In genomic region chr16:20741555-20742285, GRCh38 we compare ENCODE assay signal across 8 cellular contexts. TPM values are rescaled to one million over a fixed set of nuclear protein-coding genes. Genes with fewer than 3 reads are reported as not detected.
DNase-seq lines count a peak whose midpoint lies in the region; ATAC-seq lines count a peak whose summit lies in the region.

A gene with protein sequence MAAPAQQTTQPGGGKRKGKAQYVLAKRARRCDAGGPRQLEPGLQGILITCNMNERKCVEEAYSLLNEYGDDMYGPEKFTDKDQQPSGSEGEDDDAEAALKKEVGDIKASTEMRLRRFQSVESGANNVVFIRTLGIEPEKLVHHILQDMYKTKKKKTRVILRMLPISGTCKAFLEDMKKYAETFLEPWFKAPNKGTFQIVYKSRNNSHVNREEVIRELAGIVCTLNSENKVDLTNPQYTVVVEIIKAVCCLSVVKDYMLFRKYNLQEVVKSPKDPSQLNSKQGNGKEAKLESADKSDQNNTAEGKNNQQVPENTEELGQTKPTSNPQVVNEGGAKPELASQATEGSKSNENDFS (minus strand): TSS chr16:20741818. CDS start chr16:20741739, 79 bp downstream.

- peak within 1 kb of the TSS; percentile 95 for H3K27ac Mint-ChIP-seq in activated T-helper 1 cell treated with anti-CD3 and anti-CD28 coated beads, Interleukin-12 subunit alpha, Interleukin-12 subunit beta, Interleukin-2, Interleukin-4 antibody, amounts not matched to agents 30 ng/mL and 10 ng/mL and 1 ng/mL, durations not matched to agents 14 hours and 24 hours and 36 hours
- peak within 1 kb of the TSS; percentile 90 to 99 (median 98) for H3K27ac Mint-ChIP-seq in naive thymus-derived CD4-positive, alpha-beta T cell
- peak within 1 kb of the TSS; percentile 93 for H3K27ac Mint-ChIP-seq in stimulated activated memory B cell treated with anti-CD40 and anti-IgM and Interleukin-4, amounts not matched to agents 10 μg/mL and 1 μg/mL and 100 μg/mL, for 72 hours

- POLR2A ChIA-PET in naive thymus-derived CD4-positive, alpha-beta T cell (lab: Charles Lee), result interaction anchor here (1.0 to 2.4 kb wide), 5 partner anchors 9 to 65 kb away, joined by 3 to 19 read pairs (median 8); partner anchors contain the start of gene ACSM3

- peak within 1 kb of the TSS; percentile 90 for H3K27ac ChIP-seq in GM23248
- peak within 1 kb of the TSS; percentile 93 for H3K27ac ChIP-seq in naive thymus-derived CD4-positive, alpha-beta T cell (ENCODE audit: low read depth, low read length)

- H3K4me1 ChIP-seq in GM23248 (ENCODE audit: insufficient read depth), result peaks cover 8% of the 10 kb centered on the region; the same call in 1 of the 2 replicates
- peaks cover 12 to 25% of the 10 kb centered on the region in 2 donors for H3K4me1 ChIP-seq in naive thymus-derived CD4-positive, alpha-beta T cell (ENCODE audit: control insufficient read depth in 2 of 2, insufficient read depth in 2 of 2, low read length in 2 of 2)

- no peaks in the 10 kb centered on the region for H3K9me3 ChIP-seq in GM23248 (ENCODE audit: low read depth)
- H3K9me3 ChIP-seq in naive thymus-derived CD4-positive, alpha-beta T cell (ENCODE audit: control insufficient read depth in 2 of 3, low read length in 3 of 3), result no peaks in the 10 kb centered on the region

- peak within 1 kb of the TSS; percentile 93 for H3K9ac ChIP-seq in GM23248

- intact Hi-C loops in activated T-helper 1 cell treated with anti-CD3 and anti-CD28 coated beads, Interleukin-12 subunit alpha, Interleukin-12 subunit beta, Interleukin-2, Interleukin-4 antibody, amounts not matched to agents 30 ng/mL and 10 ng/mL and 1 ng/mL, durations not matched to agents 14 hours and 24 hours and 36 hours (cut with micrococcal nuclease), result loop anchor here (1.0 kb wide), 7 partner anchors 22 to 1219 kb away; partner anchors contain the start of genes DCUN1D3, ERI2, GDE1 and LDAF1
- intact Hi-C loops in naive thymus-derived CD4-positive, alpha-beta T cell (cut with micrococcal nuclease), result loop anchor here (1.0 to 5.0 kb wide), 14 partner anchors 22 to 1556 kb away; partner anchors contain the start of genes CCP110 (in 2 of the 2), DCUN1D3 (in 2 of the 2), ERI2 (in 2 of the 2) and LYRM1 (in 2 of the 2)

- no peaks in the 10 kb centered on the region for H3K27me3 Mint-ChIP-seq in activated T-helper 1 cell treated with anti-CD3 and anti-CD28 coated beads, Interleukin-12 subunit alpha, Interleukin-12 subunit beta, Interleukin-2, Interleukin-4 antibody, amounts not matched to agents 30 ng/mL and 10 ng/mL and 1 ng/mL, durations not matched to agents 14 hours and 24 hours and 36 hours (ENCODE audit: insufficient read depth)
- peaks cover 0 to 2% (median 0%) of the 10 kb centered on the region in 5 donors for H3K27me3 Mint-ChIP-seq in naive thymus-derived CD4-positive, alpha-beta T cell
- H3K27me3 Mint-ChIP-seq in stimulated activated memory B cell treated with anti-CD40 and anti-IgM and Interleukin-4, amounts not matched to agents 10 μg/mL and 1 μg/mL and 100 μg/mL, for 72 hours, result no peaks in the 10 kb centered on the region

- CTCF ChIA-PET in naive thymus-derived CD4-positive, alpha-beta T cell (lab: Charles Lee), result interaction anchor here (0.6 to 0.7 kb wide), 2 partner anchors 22 to 1816 kb away, joined by 3 to 4 read pairs; partner anchors contain the start of genes ACSM3 and SMG1

- no peaks in the 10 kb centered on the region for H3K9me2 ChIP-seq in GM23248 (ENCODE audit: insufficient read depth)

- H2AFZ ChIP-seq in GM23248, result peak within 1 kb of the TSS; percentile 96

- peaks cover 11% of the 10 kb centered on the region for H3K4me1 Mint-ChIP-seq in activated T-helper 1 cell treated with anti-CD3 and anti-CD28 coated beads, Interleukin-12 subunit alpha, Interleukin-12 subunit beta, Interleukin-2, Interleukin-4 antibody, amounts not matched to agents 30 ng/mL and 10 ng/mL and 1 ng/mL, durations not matched to agents 14 hours and 24 hours and 36 hours (ENCODE audit: low read depth)
- peaks cover 10 to 35% (median 26%) of the 10 kb centered on the region in 7 donors for H3K4me1 Mint-ChIP-seq in naive thymus-derived CD4-positive, alpha-beta T cell
- H3K4me1 Mint-ChIP-seq in stimulated activated memory B cell treated with anti-CD40 and anti-IgM and Interleukin-4, amounts not matched to agents 10 μg/mL and 1 μg/mL and 100 μg/mL, for 72 hours, result peaks cover 29% of the 10 kb centered on the region

- H4K20me1 ChIP-seq in GM23248 (ENCODE audit: insufficient read depth), result 0 out of 2 replicates have a peak, but pooled peaks cover 5% of the 10 kb centered on the region

- peak within 1 kb of the TSS; percentile 100 for H3K4me2 ChIP-seq in GM23248 (ENCODE audit: unreplicated experiment)

- peak within 1 kb of the TSS; percentile 97 for H3K4me3 Mint-ChIP-seq in activated T-helper 1 cell treated with anti-CD3 and anti-CD28 coated beads, Interleukin-12 subunit alpha, Interleukin-12 subunit beta, Interleukin-2, Interleukin-4 antibody, amounts not matched to agents 30 ng/mL and 10 ng/mL and 1 ng/mL, durations not matched to agents 14 hours and 24 hours and 36 hours
- H3K4me3 Mint-ChIP-seq in naive thymus-derived CD4-positive, alpha-beta T cell, result peak within 1 kb of the TSS; percentile 93 to 98 (median 96)
- peak within 1 kb of the TSS; percentile 96 for H3K4me3 Mint-ChIP-seq in stimulated activated memory B cell treated with anti-CD40 and anti-IgM and Interleukin-4, amounts not matched to agents 10 μg/mL and 1 μg/mL and 100 μg/mL, for 72 hours

- peaks cover 45% of the 10 kb centered on the region for H3K79me2 ChIP-seq in GM23248 (ENCODE audit: insufficient read depth)

- H3K36me3 Mint-ChIP-seq in activated T-helper 1 cell treated with anti-CD3 and anti-CD28 coated beads, Interleukin-12 subunit alpha, Interleukin-12 subunit beta, Interleukin-2, Interleukin-4 antibody, amounts not matched to agents 30 ng/mL and 10 ng/mL and 1 ng/mL, durations not matched to agents 14 hours and 24 hours and 36 hours (ENCODE audit: low read depth), result peaks cover 15% of the 10 kb centered on the region
- H3K36me3 Mint-ChIP-seq in naive thymus-derived CD4-positive, alpha-beta T cell, result peaks cover 3 to 16% (median 11%) of the 10 kb centered on the region in 5 donors
- H3K36me3 Mint-ChIP-seq in stimulated activated memory B cell treated with anti-CD40 and anti-IgM and Interleukin-4, amounts not matched to agents 10 μg/mL and 1 μg/mL and 100 μg/mL, for 72 hours, result peaks cover 5% of the 10 kb centered on the region

- H3K27me3 ChIP-seq in GM23248 (replicated peaks; ENCODE audit: insufficient read depth), result no peaks in the 10 kb centered on the region
- no peaks in the 10 kb centered on the region for H3K27me3 ChIP-seq in naive thymus-derived CD4-positive, alpha-beta T cell (ENCODE audit: control insufficient read depth in 2 of 2, insufficient read depth in 2 of 2, low read length in 2 of 2)

- H3K36me3 ChIP-seq in GM23248 (ENCODE audit: low read depth), result peaks cover 19% of the 10 kb centered on the region
- H3K36me3 ChIP-seq in naive thymus-derived CD4-positive, alpha-beta T cell (ENCODE audit: control insufficient read depth in 2 of 3, insufficient read depth in 3 of 3, low read length in 3 of 3), result peaks cover 4 to 25% (median 18%) of the 10 kb centered on the region in 3 experiments

- 6 to 7% methylated on average over 38 to 40 of the region's 42 CpGs for WGBS in GM23248 (ENCODE audit: low coverage in 1 of 2, low lambda C conversion rate in 2 of 2, missing lambda C conversion rate in 2 of 2), 2 experiments

- in situ Hi-C loops in GM23248 (cut with MboI), result no loop called here

- peak; percentile 97 for ATAC-seq in naive thymus-derived CD4-positive, alpha-beta T cell
- peak; percentile 98 for ATAC-seq in stimulated activated memory B cell treated with anti-CD40 and anti-IgM and Interleukin-4, amounts not matched to agents 10 μg/mL and 1 μg/mL and 100 μg/mL, for 72 hours

- H3F3A ChIP-seq in GM23248 (ENCODE audit: insufficient read depth), result no peaks in the 10 kb centered on the region

- peaks cover under 1% of the 10 kb centered on the region for H3K9me3 Mint-ChIP-seq in activated T-helper 1 cell treated with anti-CD3 and anti-CD28 coated beads, Interleukin-12 subunit alpha, Interleukin-12 subunit beta, Interleukin-2, Interleukin-4 antibody, amounts not matched to agents 30 ng/mL and 10 ng/mL and 1 ng/mL, durations not matched to agents 14 hours and 24 hours and 36 hours
- peaks cover 0 to 6% (median 2%) of the 10 kb centered on the region in 11 donors for H3K9me3 Mint-ChIP-seq in naive thymus-derived CD4-positive, alpha-beta T cell
- no peaks in the 10 kb centered on the region for H3K9me3 Mint-ChIP-seq in stimulated activated memory B cell treated with anti-CD40 and anti-IgM and Interleukin-4, amounts not matched to agents 10 μg/mL and 1 μg/mL and 100 μg/mL, for 72 hours

- peak; percentile 96 for DNase-seq in Daoy (ENCODE audit: low read depth)
- DNase-seq in GM23248, result peak; percentile 98
- DNase-seq in Kasumi-1 (lab: John Stamatoyannopoulos, UW), result peak; percentile 54 to 82
- peak; percentile 91 for DNase-seq in RPMI7951 (ENCODE audit: low read depth)
- peak; percentile 90 for DNase-seq in activated T-helper 1 cell treated with anti-CD3 and anti-CD28 coated beads, Interleukin-12 subunit alpha, Interleukin-12 subunit beta, Interleukin-2, Interleukin-4 antibody, amounts not matched to agents 30 ng/mL and 10 ng/mL and 1 ng/mL, durations not matched to agents 14 hours and 24 hours and 36 hours (ENCODE audit: low spot score)
- DNase-seq in fibroblast of gingiva (ENCODE audit: low read depth), result peak; percentile 94
- peak; percentile 88 to 97 (median 95) for DNase-seq in naive thymus-derived CD4-positive, alpha-beta T cell

- peak within 1 kb of the TSS; percentile 99 for H3K4me3 ChIP-seq in GM23248
- peak within 1 kb of the TSS; percentile 100 for H3K4me3 ChIP-seq in naive thymus-derived CD4-positive, alpha-beta T cell (ENCODE audit: low read length)

RNA-seq across cellular contexts. Expression of the gene that starts here (rescaled TPM):
- total RNA-seq in Daoy (2014; rRNA removed; shearing (Covaris generic)), result 47.7 and 63.0 TPM in 2 replicates
- total RNA-seq in GM23248 (2014; rRNA removed; shearing (Covaris generic)), result 24.5 and 42.9 TPM in 2 replicates
- 25.0 and 25.4 TPM in 2 replicates for polyA plus RNA-seq in GM23248 (2016; fragmentation: Nextera tagmentation; extraction: Ambion mirVana)
- total RNA-seq in RPMI7951 (2014; rRNA removed; shearing (Covaris generic)), result 42.0 and 49.1 TPM in 2 replicates
- total RNA-seq in activated T-helper 1 cell treated with anti-CD3 and anti-CD28 coated beads, Interleukin-12 subunit alpha, Interleukin-12 subunit beta, Interleukin-2, Interleukin-4 antibody, amounts not matched to agents 30 ng/mL and 10 ng/mL and 1 ng/mL, durations not matched to agents 14 hours and 24 hours and 36 hours, result 42.4 and 43.3 TPM in 2 replicates
- total RNA-seq in naive thymus-derived CD4-positive, alpha-beta T cell, result 100 to 1,000 TPM in 1 of 5 experiments, 10 to 100 TPM in 4; 41.9 to 107 (median 72.5) TPM
- polyA plus RNA-seq in naive thymus-derived CD4-positive, alpha-beta T cell, result 10 to 100 TPM; 72.7 to 72.9 TPM

Comparison
In these comparisons a context has a peak if more than half of its experiments do, and no peak if none do; other contexts are left out.
1. Peak in every context shown above with its lines: DNase-seq, ATAC-seq, H3K4me3 ChIP-seq and H3K27ac ChIP-seq.